ENCODE assay signal across 9 cellular contexts in the genomic region with DNA sequence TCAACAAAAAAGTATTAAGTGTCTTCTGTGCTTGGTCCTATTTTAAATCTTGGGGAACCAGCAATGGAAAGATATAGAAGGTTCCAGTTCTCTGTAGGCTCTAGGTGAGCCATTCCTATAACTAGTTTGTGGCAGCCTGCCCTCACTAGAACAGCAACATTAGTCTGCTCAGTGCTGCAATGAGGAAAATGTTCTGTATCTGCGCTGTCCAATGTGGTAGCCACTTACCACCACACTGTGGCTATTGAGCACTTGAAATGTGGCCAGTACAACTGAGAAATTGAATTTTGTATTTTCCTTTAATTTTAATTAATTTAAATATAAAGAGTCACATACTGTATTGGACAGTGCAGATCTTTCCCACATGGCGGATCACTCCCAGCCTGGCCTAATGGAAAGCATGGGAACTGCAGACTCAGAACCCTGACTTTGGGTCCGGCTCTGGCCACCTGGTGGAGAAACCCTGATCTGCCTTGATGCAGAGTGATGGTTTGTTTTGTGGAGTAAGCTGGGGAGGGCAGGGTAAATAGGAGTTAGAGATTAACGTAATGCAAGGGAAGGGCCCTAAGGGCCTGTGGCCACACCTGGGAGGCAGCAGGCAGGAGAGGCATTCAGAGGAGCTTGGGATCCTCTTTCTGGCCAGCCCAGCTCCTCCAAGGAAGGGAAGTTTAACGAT.
DNase-seq lines count a peak whose midpoint lies in the region; ATAC-seq and TF ChIP-seq lines count a peak whose summit lies in the region.
"Had no signal": no experiment of that assay in that cellular context is flagged by ENCODE, and none has a peak within 500 bp of the region (broad histone marks: within the 10 kb centered on the region; RNA-seq: fewer than 3 reads in every experiment).

No MANE protein-coding gene starts in this region.

- no peak overlapping the region for H3K9ac ChIP-seq in NT2/D1 (ENCODE audit: insufficient read length, low read depth)

- H3K9me3 Mint-ChIP-seq in stimulated activated naive B cell treated with anti-CD40 and anti-IgM and Interleukin-4, amounts not matched to agents 10 μg/mL and 1 μg/mL and 100 μg/mL, for 72 hours, result no peaks in the 10 kb centered on the region

- no peak for TF ChIP-seq POLR2A in erythroblast (IDR thresholded peaks at IDR 0.05; ENCODE audit: low read length)

- no peaks in the 10 kb centered on the region for H3K36me3 ChIP-seq in NT2/D1 (ENCODE audit: insufficient read depth, insufficient read length, low read length)

- H3K27me3 Mint-ChIP-seq in stimulated activated naive B cell treated with anti-CD40 and anti-IgM and Interleukin-4, amounts not matched to agents 10 μg/mL and 1 μg/mL and 100 μg/mL, for 72 hours, result no peaks in the 10 kb centered on the region

- TF ChIP-seq CTCF in RWPE1 (conservative IDR thresholded peaks at IDR 0.05; ENCODE audit: low read depth), result no peak

- H3K4me1 ChIP-seq in NT2/D1 (ENCODE audit: insufficient read depth, insufficient read length), result no peaks in the 10 kb centered on the region

- ATAC-seq in stimulated activated naive B cell treated with anti-CD40 and anti-IgM and Interleukin-4, amounts not matched to agents 10 μg/mL and 1 μg/mL and 100 μg/mL, for 72 hours (replicated peaks), result peak; percentile 34 to 36
- ATAC-seq in GM21786 (IDR thresholded peaks at IDR 0.05; ENCODE audit: unreplicated experiment), result no peak

- POLR2A ChIA-PET in RWPE1 (lab: Yijun Ruan, JAX; ENCODE audit: low non-redundant PET), result no interaction called here

- no peak overlapping the region for H3K27ac ChIP-seq in RWPE1

- no peak overlapping the region for H3K4me3 Mint-ChIP-seq in stimulated activated naive B cell treated with anti-CD40 and anti-IgM and Interleukin-4, amounts not matched to agents 10 μg/mL and 1 μg/mL and 100 μg/mL, for 72 hours
- H3K4me3 Mint-ChIP-seq: CD4-positive, CD25-positive, alpha-beta regulatory T cell had no signal

- peaks cover 0 to 6% of the 10 kb centered on the region in 2 donors for H3K4me1 Mint-ChIP-seq in stimulated activated naive B cell treated with anti-CD40 and anti-IgM and Interleukin-4, amounts not matched to agents 10 μg/mL and 1 μg/mL and 100 μg/mL, for 72 hours
- H3K4me1 Mint-ChIP-seq: CD4-positive, CD25-positive, alpha-beta regulatory T cell had no signal

- H3K36me3 Mint-ChIP-seq in stimulated activated naive B cell treated with anti-CD40 and anti-IgM and Interleukin-4, amounts not matched to agents 10 μg/mL and 1 μg/mL and 100 μg/mL, for 72 hours, result no peaks in the 10 kb centered on the region
- H3K36me3 Mint-ChIP-seq: CD4-positive, CD25-positive, alpha-beta regulatory T cell had no signal

- H3K27ac Mint-ChIP-seq in stimulated activated naive B cell treated with anti-CD40 and anti-IgM and Interleukin-4, amounts not matched to agents 10 μg/mL and 1 μg/mL and 100 μg/mL, for 72 hours, result no peak overlapping the region
- H3K27ac Mint-ChIP-seq: CD4-positive, CD25-positive, alpha-beta regulatory T cell had no signal

- no peaks in the 10 kb centered on the region for H3K9me3 ChIP-seq in NT2/D1 (ENCODE audit: insufficient read depth, low read length)

- no peak overlapping the region for H3K4me3 ChIP-seq in NT2/D1 (ENCODE audit: insufficient read length, low read depth)

- H3K27me3 ChIP-seq in NT2/D1 (ENCODE audit: insufficient read depth, insufficient read length), result no peaks in the 10 kb centered on the region

- CTCF ChIA-PET in RWPE1 (lab: Yijun Ruan, JAX), result interaction anchor here (0.6 kb wide), 1 partner anchor 322 kb away, joined by 5 read pairs; no protein-coding TSS in a partner anchor

- DNase-seq in SIG-M5 treated with dmso at 0.1 percent for 504 hours (lab: John Stamatoyannopoulos, UW; ENCODE audit: unreplicated experiment), result peak; percentile 19
- DNase-seq in SIG-M5 (lab: John Stamatoyannopoulos, UW), result no peak
- peak; percentile 68 for DNase-seq in NT2/D1 (ENCODE audit: low read depth, low spot score)
- peak; percentile 28 to 34 for DNase-seq in erythroblast (lab: John Stamatoyannopoulos, UW)
- no peak for DNase-seq in stimulated activated naive B cell treated with anti-CD40 and anti-IgM and Interleukin-4, amounts not matched to agents 10 μg/mL and 1 μg/mL and 100 μg/mL, for 72 hours
- no peak for DNase-seq in RWPE1 (ENCODE audit: low spot score)
- DNase-seq in NCI-H510A treated with DMSO at 0.1 percent for 48 hours (lab: John Stamatoyannopoulos, UW), result no peak
- DNase-seq: CD4-positive, CD25-positive, alpha-beta regulatory T cell had no signal

Comparison
In these comparisons a context has a peak if more than half of its experiments do, and no peak if none do; other contexts are left out.
1. DNase-seq: peak in SIG-M5 treated with dmso at 0.1 percent for 504 hours (single experiment), NT2/D1 (single experiment) and erythroblast (2 of 2); none in SIG-M5 (single experiment), stimulated activated naive B cell treated with anti-CD40 and anti-IgM and Interleukin-4, amounts not matched to agents 10 μg/mL and 1 μg/mL and 100 μg/mL, for 72 hours (single experiment), RWPE1 (single experiment) and NCI-H510A treated with DMSO at 0.1 percent for 48 hours (single experiment).